Comparison of ENCODE assay signal across 8 cellular contexts in the genomic region with DNA sequence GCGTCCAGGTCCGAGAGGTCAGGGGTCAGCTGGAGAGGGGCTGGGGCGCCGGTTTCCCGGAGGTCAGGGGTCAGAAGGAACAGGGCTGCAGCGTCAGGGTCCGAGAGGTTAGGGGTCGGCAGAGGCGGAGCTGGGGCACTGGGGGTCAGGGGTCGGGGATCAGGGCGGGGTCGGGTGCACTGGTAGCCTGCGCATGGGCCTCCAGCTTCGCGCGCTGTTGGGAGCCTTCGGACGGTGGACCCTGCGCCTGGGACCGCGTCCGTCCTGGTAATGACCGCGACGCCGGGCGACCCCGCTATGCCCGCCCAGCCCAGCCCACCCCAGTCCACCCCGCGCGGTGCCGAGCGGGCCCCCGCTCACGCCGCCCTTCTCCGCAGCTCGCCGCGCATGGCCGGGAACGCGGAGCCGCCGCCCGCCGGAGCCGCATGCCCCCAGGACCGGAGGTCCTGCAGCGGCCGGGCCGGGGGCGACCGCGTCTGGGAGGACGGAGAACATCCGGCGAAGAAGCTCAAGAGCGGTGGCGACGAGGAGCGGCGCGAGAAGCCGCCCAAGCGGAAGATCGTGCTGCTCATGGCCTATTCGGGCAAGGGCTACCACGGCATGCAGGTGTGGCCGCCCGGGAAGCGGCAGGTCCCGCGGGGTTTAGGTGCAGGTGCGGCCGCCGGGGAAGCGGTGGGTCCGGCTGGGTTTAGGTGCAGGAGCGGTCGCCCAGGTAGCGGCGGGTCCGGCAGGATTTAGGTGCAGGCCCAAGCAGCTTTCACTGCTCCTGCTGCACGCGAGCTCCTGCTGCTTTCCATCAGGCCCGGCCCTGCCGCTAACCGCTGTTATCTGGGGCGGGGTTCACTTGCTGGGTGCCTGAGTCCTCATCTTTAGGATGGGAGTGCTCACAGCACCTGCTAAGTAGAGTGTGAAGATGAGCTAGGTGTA. TPM values are rescaled to one million over a fixed set of nuclear protein-coding genes. Genes with fewer than 3 reads are reported as not detected.
A peak's percentile ranks its signal among the peaks of the same experiment; 100 is the strongest.
DNase-seq lines count a peak whose midpoint lies in the region; ATAC-seq and TF ChIP-seq lines count a peak whose summit lies in the region.

No MANE protein-coding gene starts in this region.

- H3K4me3 ChIP-seq in Jurkat, Clone E6-1 (ENCODE audit: low read length) = peak overlapping the region; percentile 89
- H3K4me3 ChIP-seq in fibroblast of pulmonary artery (replicated peaks; ENCODE audit: low read depth, low read length) (peak overlapping the region; percentile 93), osteoblast (ENCODE audit: insufficient read depth, low read length) (peak overlapping the region; percentile 93)

- H4K20me1 ChIP-seq in osteoblast (ENCODE audit: insufficient read depth, low read length) = peaks cover 7% of the 10 kb centered on the region

- no peak for ATAC-seq in GM21576 (IDR thresholded peaks at IDR 0.05; ENCODE audit: unreplicated experiment)

- H3K9me3 ChIP-seq in osteoblast (ENCODE audit: low read depth, low read length) = no peaks in the 10 kb centered on the region

- TF ChIP-seq CTCF in fibroblast of pulmonary artery (IDR thresholded peaks at IDR 0.05; ENCODE audit: low read length, missing control alignments) = no peak
- TF ChIP-seq CTCF in osteoblast (IDR thresholded peaks at IDR 0.05; ENCODE audit: extremely low read depth, low read depth, low read length) = no peak

- H3K4me2 ChIP-seq in osteoblast (ENCODE audit: insufficient read depth, low read length) = peak overlapping the region; percentile 88

- peak overlapping the region; percentile 75 for H3K27ac ChIP-seq in osteoblast (ENCODE audit: low read depth, low read length)

- H2AFZ ChIP-seq in osteoblast (ENCODE audit: low read length) = peak overlapping the region; percentile 65

- peaks cover 38% of the 10 kb centered on the region for H3K36me3 ChIP-seq in osteoblast (ENCODE audit: insufficient read depth, low read length)

- no peaks in the 10 kb centered on the region for H3K27me3 ChIP-seq in osteoblast (ENCODE audit: insufficient read depth, low read length)

- H3K4me1 ChIP-seq in osteoblast (ENCODE audit: insufficient read depth, low read length) = peaks cover 9% of the 10 kb centered on the region

- peaks cover 28% of the 10 kb centered on the region for H3K79me2 ChIP-seq in osteoblast (ENCODE audit: insufficient read depth, low read length)

- peak; percentile 5 for DNase-seq in activated gamma-delta T cell treated with anti-CD3 and anti-CD28 coated beads, Interleukin-2, amount 50 U/mL, for 16 hours (ENCODE audit: low read depth)
- no peak for DNase-seq in activated gamma-delta T cell (lab: John Stamatoyannopoulos, UW)
- no peak for DNase-seq in Jurkat, Clone E6-1 (ENCODE audit: low read depth, low spot score)
- peak; percentile 14 for DNase-seq in activated T-cell treated with anti-CD3 and anti-CD28 coated beads for 24 hours (ENCODE audit: low read depth)
- no peak for DNase-seq in fibroblast of pulmonary artery (ENCODE audit: low read depth)
- peak; percentile 91 for DNase-seq in osteoblast (ENCODE audit: insufficient read length, low spot score, missing footprints)
- DNase-seq in NCI-H1930 (lab: John Stamatoyannopoulos, UW) = no peak

RNA-seq across cellular contexts. Expression of a gene that starts 0.7 kb away (rescaled TPM):
- 49.7 TPM for polyA plus RNA-seq in Jurkat, Clone E6-1 (2012; ENCODE audit: insufficient read depth, insufficient read length)
- 6.5 and 7.6 TPM in 2 replicates for total RNA-seq in osteoblast

RNA-seq across cellular contexts. Expression of a gene that starts 19.9 kb away (rescaled TPM):
- polyA plus RNA-seq in Jurkat, Clone E6-1 (2012; ENCODE audit: insufficient read depth, insufficient read length) = 31.4 TPM
- total RNA-seq in osteoblast = 14.4 and 14.5 TPM in 2 replicates

RNA-seq across cellular contexts. Expression of a gene that starts 35.4 kb away (rescaled TPM):
- 36.2 TPM for polyA plus RNA-seq in Jurkat, Clone E6-1 (2012; ENCODE audit: insufficient read depth, insufficient read length)
- total RNA-seq in osteoblast = 13.3 and 14.1 TPM in 2 replicates

Comparison
In these comparisons a context has a peak if more than half of its experiments do, and no peak if none do; other contexts are left out.
1. DNase-seq: peak in activated gamma-delta T cell treated with anti-CD3 and anti-CD28 coated beads, Interleukin-2, amount 50 U/mL, for 16 hours (single experiment), activated T-cell treated with anti-CD3 and anti-CD28 coated beads for 24 hours (single experiment) and osteoblast (single experiment); none in activated gamma-delta T cell (single experiment), Jurkat, Clone E6-1 (single experiment), fibroblast of pulmonary artery (single experiment) and NCI-H1930 (0 of 2).
2. Peak in every context shown above with its lines, with median percentiles within 50 percentile points of each other: H3K4me3 ChIP-seq.